ENCODE assay signal across 17 cellular contexts in the genomic region with DNA sequence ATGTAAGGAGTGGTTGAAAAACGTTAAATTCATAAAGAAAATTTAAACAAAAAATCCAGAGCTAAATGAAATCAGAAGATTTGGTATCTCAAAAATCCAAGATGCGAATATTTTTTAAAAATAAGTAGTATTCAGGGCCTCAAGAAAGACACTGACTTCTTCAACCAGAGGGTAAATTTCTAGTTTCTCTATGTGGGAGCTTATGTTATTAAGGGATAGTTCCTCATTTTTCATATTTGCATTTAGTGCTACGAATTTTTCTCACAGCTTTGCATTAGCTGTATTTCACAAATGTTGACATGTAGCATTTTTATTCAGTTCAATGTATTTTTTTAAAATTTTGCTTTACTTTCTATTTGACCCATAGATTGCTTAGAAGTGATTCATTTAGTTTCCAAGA.
"Had no signal": no experiment of that assay in that cellular context is flagged by ENCODE, and none has a peak within 500 bp of the region (broad histone marks: within the 10 kb centered on the region; RNA-seq: fewer than 3 reads in every experiment).

No MANE protein-coding gene starts in this region.

- H3K9me3 Mint-ChIP-seq: activated naive CD4-positive, alpha-beta T cell treated with anti-CD3 and anti-CD28 coated beads, Interleukin-2, amount 50 U/mL, for 24 hours; type B pancreatic cell had no signal

- DNase-seq: activated CD4-positive, alpha-beta T cell treated with anti-CD3 and anti-CD28 coated beads for 1 hour; activated CD4-positive, alpha-beta T cell treated with anti-CD3 and anti-CD28 coated beads, Interleukin-2, amount 50 U/mL, for 1 hour; activated gamma-delta T cell treated with Interleukin-2 at 50 U/mL for 16 hours; activated T-cell treated with anti-CD3 and anti-CD28 coated beads, Interleukin-2, amount 50 U/mL, for 1 hour; anterior cingulate cortex; body of pancreas; cortex of kidney; heart right ventricle; islet precursor cell; left cardiac atrium; stimulated activated CD4-positive, alpha-beta T cell treated with anti-CD3 and anti-CD28 coated beads, Interleukin-4, amount 100 ng/mL, for 1 hour; stimulated activated naive CD4-positive, alpha-beta T cell treated with Interleukin-2 at 50 U/mL for 16 hours; WERI-Rb-1 had no signal

- H3K4me1 Mint-ChIP-seq: activated naive CD4-positive, alpha-beta T cell treated with anti-CD3 and anti-CD28 coated beads, Interleukin-2, amount 50 U/mL, for 24 hours had no signal

- H3K27ac Mint-ChIP-seq: activated naive CD4-positive, alpha-beta T cell treated with anti-CD3 and anti-CD28 coated beads, Interleukin-2, amount 50 U/mL, for 24 hours; natural killer cell treated with Interleukin-12 subunit alpha and Interleukin-12 subunit beta and Interleukin-15 and Interleukin-18, amount 100 ng/mL, for 72 hours; progenitor cell of endocrine pancreas; type B pancreatic cell had no signal

- ATAC-seq: body of pancreas; heart right ventricle; left cardiac atrium; natural killer cell treated with Interleukin-12 subunit alpha and Interleukin-12 subunit beta and Interleukin-15 and Interleukin-18, amount 100 ng/mL, for 72 hours had no signal

- H3K36me3 Mint-ChIP-seq: activated naive CD4-positive, alpha-beta T cell treated with anti-CD3 and anti-CD28 coated beads, Interleukin-2, amount 50 U/mL, for 24 hours; natural killer cell treated with Interleukin-12 subunit alpha and Interleukin-12 subunit beta and Interleukin-15 and Interleukin-18, amount 100 ng/mL, for 72 hours; type B pancreatic cell had no signal

- H3K4me3 Mint-ChIP-seq: activated naive CD4-positive, alpha-beta T cell treated with anti-CD3 and anti-CD28 coated beads, Interleukin-2, amount 50 U/mL, for 24 hours; natural killer cell treated with Interleukin-12 subunit alpha and Interleukin-12 subunit beta and Interleukin-15 and Interleukin-18, amount 100 ng/mL, for 72 hours; type B pancreatic cell had no signal

- H3K27me3 Mint-ChIP-seq: activated naive CD4-positive, alpha-beta T cell treated with anti-CD3 and anti-CD28 coated beads, Interleukin-2, amount 50 U/mL, for 24 hours; natural killer cell treated with Interleukin-12 subunit alpha and Interleukin-12 subunit beta and Interleukin-15 and Interleukin-18, amount 100 ng/mL, for 72 hours had no signal
